9 cellular contexts compared by ENCODE assay signal in genomic region chr12:122870163-122870842, GRCh38. TPM values are rescaled to one million over a fixed set of nuclear protein-coding genes. Genes with fewer than 3 reads are reported as not detected.
A peak's percentile ranks its signal among the peaks of the same experiment; 100 is the strongest.
DNase-seq lines count a peak whose midpoint lies in the region; ATAC-seq and TF ChIP-seq lines count a peak whose summit lies in the region.
"Had no signal": no experiment of that assay in that cellular context is flagged by ENCODE, and none has a peak within 500 bp of the region (broad histone marks: within the 10 kb centered on the region; RNA-seq: fewer than 3 reads in every experiment).

No MANE protein-coding gene starts in this region.

- peaks cover 53 to 56% of the 10 kb centered on the region in 2 experiments for H3K36me3 ChIP-seq in mesenchymal stem cell (ENCODE audit: control insufficient read depth in 1 of 2, insufficient read depth in 2 of 2, low read depth in 1 of 2, low read length in 2 of 2)

- H2BK15ac ChIP-seq in mesenchymal stem cell (ENCODE audit: low read depth, poor library complexity, severe bottlenecking): peak overlapping the region; percentile 38
- H2BK15ac ChIP-seq in H9 (ENCODE audit: low read depth, low read length): no peak overlapping the region

- H3K27me3 ChIP-seq in mesenchymal stem cell (ENCODE audit: control insufficient read depth in 1 of 2, insufficient read depth in 1 of 2, low read length in 2 of 2) (no peaks in the 10 kb centered on the region), H9 (ENCODE audit: insufficient read depth, low read length) (peaks cover 60% of the 10 kb centered on the region)

- H3K36me3 Mint-ChIP-seq in HFFc6 (ENCODE audit: low read depth) (peaks cover 18% of the 10 kb centered on the region), brain (peaks cover 34% of the 10 kb centered on the region), H9 (ENCODE audit: insufficient read depth in 1 of 3, low read depth in 3 of 3) (peaks cover 26 to 36% (median 31%) of the 10 kb centered on the region in 3 experiments)
- peaks cover 47% of the 10 kb centered on the region for H3K36me3 Mint-ChIP-seq in stimulated activated memory B cell treated with anti-CD40 and anti-IgM and Interleukin-4, amounts not matched to agents 10 μg/mL and 1 μg/mL and 100 μg/mL, for 72 hours

- H3K9me3 Mint-ChIP-seq in HFFc6 (no peaks in the 10 kb centered on the region), brain (no peaks in the 10 kb centered on the region), H9 (no peaks in the 10 kb centered on the region; a peak in 1 of 5 replicates)
- no peaks in the 10 kb centered on the region for H3K9me3 Mint-ChIP-seq in stimulated activated memory B cell treated with anti-CD40 and anti-IgM and Interleukin-4, amounts not matched to agents 10 μg/mL and 1 μg/mL and 100 μg/mL, for 72 hours
- H3K9me3 Mint-ChIP-seq: activated T-helper 1 cell treated with anti-CD3 and anti-CD28 coated beads, Interleukin-12 subunit alpha, Interleukin-12 subunit beta, Interleukin-2, Interleukin-4 antibody, amounts not matched to agents 30 ng/mL and 10 ng/mL and 1 ng/mL, durations not matched to agents 14 hours and 24 hours and 36 hours had no signal

- H4K5ac ChIP-seq in H9 (ENCODE audit: insufficient read length, low read depth, low read length): no peak overlapping the region

- H3T11ph ChIP-seq in H9 (ENCODE audit: low read length): no peak overlapping the region

- no peaks in the 10 kb centered on the region for H3K23me2 ChIP-seq in H9 (ENCODE audit: insufficient read length, low read depth, low read length, poor library complexity, severe bottlenecking)

- 97% methylated on average over 8 of the region's 11 CpGs for WGBS in mesenchymal stem cell
- WGBS in H9 (ENCODE audit: extremely low coverage, insufficient read length, low lambda C conversion rate): no CpG with 5 or more reads among the region's 11 CpGs

- no peak overlapping the region for H3K23ac ChIP-seq in mesenchymal stem cell (ENCODE audit: low read length in 2 of 2)
- no peak overlapping the region for H3K23ac ChIP-seq in H9 (ENCODE audit: insufficient read length, low read depth, low read length)

- H3K4me3 ChIP-seq in mesenchymal stem cell (ENCODE audit: insufficient read depth in 1 of 2, low read depth in 1 of 2, low read length in 2 of 2): peak overlapping the region in 1 of 2 experiments; percentile 69

- no peak for TF ChIP-seq CTCF in HFFc6 (IDR thresholded peaks at IDR 0.05)
- no peak for TF ChIP-seq CTCF in brain (conservative IDR thresholded peaks at IDR 0.05)
- TF ChIP-seq CTCF in H9 (conservative IDR thresholded peaks at IDR 0.05): no peak

- H2AFZ ChIP-seq in mesenchymal stem cell (ENCODE audit: low read depth, low read length) (no peak overlapping the region), H9 (ENCODE audit: low read length) (no peak overlapping the region)

- peaks cover 28% of the 10 kb centered on the region for H3K4me1 ChIP-seq in mesenchymal stem cell (ENCODE audit: control insufficient read depth, insufficient read depth, low read depth, low read length)
- no peaks in the 10 kb centered on the region for H3K4me1 ChIP-seq in H9 (ENCODE audit: insufficient read depth, low read length)

- H3K56ac ChIP-seq in H9 (ENCODE audit: insufficient read length, low read depth, low read length): no peak overlapping the region

- no peak overlapping the region for H3K14ac ChIP-seq in mesenchymal stem cell (ENCODE audit: low read length in 2 of 2)
- H3K14ac ChIP-seq in H9 (ENCODE audit: insufficient read depth, low read length): no peak overlapping the region

- H3K27ac Mint-ChIP-seq in HFFc6 (peak overlapping the region; percentile 97; the same call in 1 of the 2 replicates), brain (peak overlapping the region; percentile 92 to 99 (median 97)), H9 (no peak overlapping the region)
- H3K27ac Mint-ChIP-seq in stimulated activated memory B cell treated with anti-CD40 and anti-IgM and Interleukin-4, amounts not matched to agents 10 μg/mL and 1 μg/mL and 100 μg/mL, for 72 hours: peak overlapping the region; percentile 73
- H3K27ac Mint-ChIP-seq: activated T-helper 1 cell treated with anti-CD3 and anti-CD28 coated beads, Interleukin-12 subunit alpha, Interleukin-12 subunit beta, Interleukin-2, Interleukin-4 antibody, amounts not matched to agents 30 ng/mL and 10 ng/mL and 1 ng/mL, durations not matched to agents 14 hours and 24 hours and 36 hours had no signal

- H2BK20ac ChIP-seq in H9 (ENCODE audit: low read depth, low read length, poor library complexity, severe bottlenecking): no peak overlapping the region

- H3K27ac ChIP-seq in mesenchymal stem cell (ENCODE audit: low read length, poor library complexity, severe bottlenecking) (no peak overlapping the region), H9 (ENCODE audit: insufficient read length, low read depth, low read length) (no peak overlapping the region)

- no peak overlapping the region; the same call in 1 of the 2 replicates for H3K4me3 Mint-ChIP-seq in HFFc6
- peak overlapping the region; percentile 22 to 84 (median 79) for H3K4me3 Mint-ChIP-seq in brain
- no peak overlapping the region for H3K4me3 Mint-ChIP-seq in stimulated activated memory B cell treated with anti-CD40 and anti-IgM and Interleukin-4, amounts not matched to agents 10 μg/mL and 1 μg/mL and 100 μg/mL, for 72 hours
- no peak overlapping the region for H3K4me3 Mint-ChIP-seq in H9

- H2BK120ac ChIP-seq in mesenchymal stem cell (ENCODE audit: low read depth, low read length) (no peak overlapping the region), H9 (ENCODE audit: low read depth, low read length, poor library complexity, severe bottlenecking) (no peak overlapping the region)

- H2AK5ac ChIP-seq in mesenchymal stem cell (ENCODE audit: low read length, severe bottlenecking) (peak overlapping the region; percentile 40), H9 (ENCODE audit: insufficient read length, low read length) (no peak overlapping the region)

- H3K79me2 ChIP-seq in H9 (ENCODE audit: insufficient read depth, low read length): no peaks in the 10 kb centered on the region

- no peak overlapping the region for H2BK12ac ChIP-seq in mesenchymal stem cell (ENCODE audit: low read length in 2 of 2)
- no peak overlapping the region for H2BK12ac ChIP-seq in H9 (ENCODE audit: insufficient read length, low read depth, low read length)

- H3K79me1 ChIP-seq in mesenchymal stem cell (replicated peaks; ENCODE audit: low read length, poor library complexity, severe bottlenecking): peaks cover 29% of the 10 kb centered on the region
- no peaks in the 10 kb centered on the region for H3K79me1 ChIP-seq in H9 (ENCODE audit: insufficient read depth, low read depth, low read length, poor library complexity, severe bottlenecking)

- no peaks in the 10 kb centered on the region for H3K9me3 ChIP-seq in mesenchymal stem cell (ENCODE audit: control insufficient read depth, low read length)
- no peaks in the 10 kb centered on the region for H3K9me3 ChIP-seq in H9 (ENCODE audit: control insufficient read depth, low read depth, low read length)

- no peak overlapping the region for H4K8ac ChIP-seq in mesenchymal stem cell (ENCODE audit: low read length)
- no peak overlapping the region for H4K8ac ChIP-seq in H9 (replicated peaks; ENCODE audit: insufficient read length, low read depth, low read length)

- H3K18ac ChIP-seq in mesenchymal stem cell (ENCODE audit: low read depth in 1 of 2, low read length in 2 of 2) (peak overlapping the region in 1 of 2 experiments; percentile 27), H9 (ENCODE audit: insufficient read length, low read depth, low read length) (no peak overlapping the region)

- H3K4me1 Mint-ChIP-seq in HFFc6 (ENCODE audit: low read depth) (peaks cover 46% of the 10 kb centered on the region), brain (peaks cover 63% of the 10 kb centered on the region), H9 (peaks cover 28 to 36% of the 10 kb centered on the region in 2 experiments)
- peaks cover 81% of the 10 kb centered on the region for H3K4me1 Mint-ChIP-seq in stimulated activated memory B cell treated with anti-CD40 and anti-IgM and Interleukin-4, amounts not matched to agents 10 μg/mL and 1 μg/mL and 100 μg/mL, for 72 hours

- H3K27me3 Mint-ChIP-seq in HFFc6 (ENCODE audit: insufficient read depth): no peaks in the 10 kb centered on the region; the same call in 1 of the 2 replicates
- H3K27me3 Mint-ChIP-seq in brain: no peaks in the 10 kb centered on the region
- no peaks in the 10 kb centered on the region for H3K27me3 Mint-ChIP-seq in stimulated activated memory B cell treated with anti-CD40 and anti-IgM and Interleukin-4, amounts not matched to agents 10 μg/mL and 1 μg/mL and 100 μg/mL, for 72 hours
- peaks cover 100% of the 10 kb centered on the region for H3K27me3 Mint-ChIP-seq in H9 (ENCODE audit: low read depth)

- H3K4ac ChIP-seq in mesenchymal stem cell (ENCODE audit: low read depth in 1 of 2, low read length in 2 of 2) (peak overlapping the region in 1 of 2 experiments; percentile 37), H9 (ENCODE audit: low read depth, low read length) (no peak overlapping the region)

- H4K91ac ChIP-seq in mesenchymal stem cell (ENCODE audit: low read length) (no peak overlapping the region), H9 (ENCODE audit: insufficient read length, low read depth, low read length) (no peak overlapping the region)

- no peak for ATAC-seq in stimulated activated memory B cell treated with anti-CD40 and anti-IgM and Interleukin-4, amounts not matched to agents 10 μg/mL and 1 μg/mL and 100 μg/mL, for 72 hours
- no peak for ATAC-seq in SK-N-SH treated with all-trans-retinoic acid at 6 μM for 48 hours
- no peak for ATAC-seq in GM19467 (IDR thresholded peaks at IDR 0.05; ENCODE audit: unreplicated experiment)

- H3K4me2 ChIP-seq in mesenchymal stem cell (ENCODE audit: low read length, poor library complexity, severe bottlenecking): no peak overlapping the region
- H3K4me2 ChIP-seq in H9 (ENCODE audit: insufficient read depth, insufficient read length, low read length): no peak overlapping the region

- H3K9ac ChIP-seq in mesenchymal stem cell (ENCODE audit: low read length) (peak overlapping the region; percentile 87), H9 (ENCODE audit: extremely low read depth, insufficient read length, low read length) (no peak overlapping the region)

- DNase-seq in HFFc6: no peak
- DNase-seq in mesenchymal stem cell: no peak
- no peak for DNase-seq in H9
- no peak for DNase-seq in putamen (ENCODE audit: low spot score)

- H4K20me1 ChIP-seq in H9 (ENCODE audit: control insufficient read depth, insufficient read depth, insufficient read length): peaks cover 2% of the 10 kb centered on the region

- H2BK5ac ChIP-seq in mesenchymal stem cell (ENCODE audit: low read depth, low read length, poor library complexity, severe bottlenecking) (no peak overlapping the region), H9 (ENCODE audit: insufficient read length, low read length) (no peak overlapping the region)

RNA-seq across cellular contexts. Expression of gene VPS37B, which starts 25.6 kb away (rescaled TPM):
- total RNA-seq in HFFc6 (2021; fragmentation: NEBNext Ultra II Directional; extraction: Animal tissue kit (Norgen Biotek cat#: 25700)): 10 to 100 TPM; 26.4 to 33.1 (median 28.1) TPM
- polyA plus RNA-seq in brain (ENCODE audit: insufficient read depth, low read depth, low replicate concordance): 17.2 TPM
- 23.0 TPM for polyA plus RNA-seq in mesenchymal stem cell (2013, experiment 1 of 2)
- polyA plus RNA-seq in mesenchymal stem cell (2013, experiment 2 of 2): 23.9 TPM
- 12.3 and 12.9 TPM in 2 replicates for total RNA-seq in H9 (2021)

RNA-seq across cellular contexts. Expression of gene HIP1R, which starts 35.0 kb away (rescaled TPM):
- 1 to 10 TPM; 6.7 to 9.8 (median 8.4) TPM for total RNA-seq in HFFc6 (2021; fragmentation: NEBNext Ultra II Directional; extraction: Animal tissue kit (Norgen Biotek cat#: 25700))
- polyA plus RNA-seq in brain (ENCODE audit: insufficient read depth, low read depth, low replicate concordance): 66.9 TPM
- polyA plus RNA-seq in mesenchymal stem cell (2013, experiment 1 of 2): 4.6 TPM
- polyA plus RNA-seq in mesenchymal stem cell (2013, experiment 2 of 2): 5.0 TPM
- 17.4 and 20.0 TPM in 2 replicates for total RNA-seq in H9 (2021)

Comparison
In these comparisons a context has a peak if more than half of its experiments do, and no peak if none do; other contexts are left out.
1. H3K27ac Mint-ChIP-seq: peak in HFFc6 (single experiment), brain (5 of 5) and stimulated activated memory B cell treated with anti-CD40 and anti-IgM and Interleukin-4, amounts not matched to agents 10 μg/mL and 1 μg/mL and 100 μg/mL, for 72 hours (single experiment); none in H9 (0 of 3).
2. H3K4me3 Mint-ChIP-seq: peak in brain (5 of 5); none in HFFc6 (single experiment), stimulated activated memory B cell treated with anti-CD40 and anti-IgM and Interleukin-4, amounts not matched to agents 10 μg/mL and 1 μg/mL and 100 μg/mL, for 72 hours (single experiment) and H9 (0 of 2).